Comparison of ENCODE assay signal across 22 cellular contexts in genomic region chr14:34610101-34610500, GRCh38.
"Had no signal": no experiment of that assay in that cellular context is flagged by ENCODE, and none has a peak within 500 bp of the region (broad histone marks: within the 10 kb centered on the region; RNA-seq: fewer than 3 reads in every experiment).

No MANE protein-coding gene starts in this region.

- H3K27me3 Mint-ChIP-seq: activated T-helper 17 cell treated with anti-CD3 and anti-CD28 coated beads, Interleukin-2, amount 50 U/mL, for 72 hours; dendritic cell treated with granulocyte-macrophage colony-stimulating factor and Interleukin-4, amounts not matched to agents 40 ng/mL and 50 ng/mL, for 4 days; memory B cell; type B pancreatic cell had no signal

- DNase-seq: activated CD4-positive, CD25-positive, alpha-beta regulatory T cell treated with anti-CD3 and anti-CD28 coated beads, Interleukin-2, amount 50 U/mL, for 72 hours; activated naive CD4-positive, alpha-beta T cell; effector CD4-positive, alpha-beta T cell; erythroblast; foreskin fibroblast; left colon; mucosa of descending colon; posterior cingulate gyrus; spleen; stimulated activated CD4-positive, alpha-beta T cell treated with anti-CD3 and anti-CD28 coated beads, Interleukin-4, amount 100 ng/mL, for 1 hour; stimulated activated naive CD4-positive, alpha-beta T cell; T-helper 1 cell; WERI-Rb-1 had no signal

- H3K4me3 Mint-ChIP-seq: activated T-helper 17 cell treated with anti-CD3 and anti-CD28 coated beads, Interleukin-2, amount 50 U/mL, for 72 hours; dendritic cell treated with granulocyte-macrophage colony-stimulating factor and Interleukin-4, amounts not matched to agents 40 ng/mL and 50 ng/mL, for 4 days; memory B cell; neural progenitor cell; type B pancreatic cell had no signal

- H3K9me3 ChIP-seq: mucosa of descending colon, spleen, thoracic aorta had no signal

- H3K4me1 ChIP-seq: neural progenitor cell had no signal

- H3K27me3 ChIP-seq: cardiac muscle cell, neural progenitor cell, spleen had no signal

- H3K9ac ChIP-seq: neural progenitor cell had no signal

- H3K4me2 ChIP-seq: neural progenitor cell had no signal

- ATAC-seq: activated T-helper 17 cell treated with anti-CD3 and anti-CD28 coated beads, Interleukin-2, amount 50 U/mL, for 72 hours; left colon; mucosa of descending colon had no signal

- H3K27ac ChIP-seq: cardiac muscle cell, spleen, thoracic aorta, WERI-Rb-1 had no signal

- H3K27ac Mint-ChIP-seq: activated T-helper 17 cell treated with anti-CD3 and anti-CD28 coated beads, Interleukin-2, amount 50 U/mL, for 72 hours; dendritic cell treated with granulocyte-macrophage colony-stimulating factor and Interleukin-4, amounts not matched to agents 40 ng/mL and 50 ng/mL, for 4 days; memory B cell; neural progenitor cell; type B pancreatic cell had no signal

- FAIRE-seq: keratinocyte, TTC549 had no signal

- H3K4me1 Mint-ChIP-seq: memory B cell, neural progenitor cell had no signal

- H2AFZ ChIP-seq: neural progenitor cell had no signal

- H3K9me3 Mint-ChIP-seq: activated T-helper 17 cell treated with anti-CD3 and anti-CD28 coated beads, Interleukin-2, amount 50 U/mL, for 72 hours; dendritic cell treated with granulocyte-macrophage colony-stimulating factor and Interleukin-4, amounts not matched to agents 40 ng/mL and 50 ng/mL, for 4 days; memory B cell; neural progenitor cell; type B pancreatic cell had no signal

- H3K4me3 ChIP-seq: cardiac muscle cell, mucosa of descending colon, neural progenitor cell, spleen, thoracic aorta had no signal
